ENCODE assay signal across 8 cellular contexts in the genomic region with DNA sequence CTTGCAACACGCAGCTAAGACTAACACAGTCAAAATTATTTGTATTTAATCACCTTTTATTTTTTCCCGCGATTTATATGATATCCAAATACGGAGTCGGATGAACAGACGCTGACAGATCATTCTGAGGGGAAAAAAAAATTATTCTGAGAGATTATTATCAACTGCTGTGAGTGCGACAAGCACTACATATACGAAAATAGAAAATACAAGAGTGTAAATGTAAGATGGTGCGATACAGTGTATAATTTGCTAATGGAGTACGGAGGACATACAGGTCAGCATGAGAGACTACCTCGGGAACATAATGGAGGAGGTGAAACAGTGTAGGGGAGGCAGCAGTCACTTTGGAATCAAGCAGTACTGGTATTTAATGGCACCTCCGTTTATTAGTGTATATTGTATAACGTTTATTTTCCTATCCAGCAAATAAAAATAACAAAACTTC. TPM values are rescaled to one million over a fixed set of nuclear protein-coding genes. Genes with fewer than 3 reads are reported as not detected.
DNase-seq lines count a peak whose midpoint lies in the region; ATAC-seq, FAIRE-seq and TF ChIP-seq lines count a peak whose summit lies in the region.

No MANE protein-coding gene starts in this region.

- no peak for FAIRE-seq in GM19239 (lab: Jason Lieb, UNC)

- H3K27ac Mint-ChIP-seq in activated naive CD4-positive, alpha-beta T cell treated with anti-CD3 and anti-CD28 coated beads, Interleukin-2, amount 10 ng/mL, durations not matched to agents 7 days and 5 days = peak overlapping the region; percentile 94
- H3K27ac Mint-ChIP-seq in activated B cell treated with CpG ODN at 0.5 μM for 24 hours = peak overlapping the region; percentile 92
- peak overlapping the region; percentile 98 for H3K27ac Mint-ChIP-seq in stimulated activated effector memory CD8-positive, alpha-beta T cell treated with anti-CD3 and anti-CD28 coated beads, Interleukin-12 subunit alpha, Interleukin-12 subunit beta, amount 100 ng/mL, for 72 hours

- H3K27ac ChIP-seq in hepatocyte = peak overlapping the region; percentile 59

- TF ChIP-seq CTCF in activated B cell treated with CpG ODN at 0.5 μM for 24 hours (IDR thresholded peaks at IDR 0.05) (no peak), hepatocyte (IDR thresholded peaks at IDR 0.05; ENCODE audit: poor library complexity) (no peak)

- H3K4me1 Mint-ChIP-seq in activated naive CD4-positive, alpha-beta T cell treated with anti-CD3 and anti-CD28 coated beads, Interleukin-2, amount 10 ng/mL, durations not matched to agents 7 days and 5 days = peaks cover 39% of the 10 kb centered on the region
- H3K4me1 Mint-ChIP-seq in activated B cell treated with CpG ODN at 0.5 μM for 24 hours = peaks cover 44% of the 10 kb centered on the region
- H3K4me1 Mint-ChIP-seq in stimulated activated effector memory CD8-positive, alpha-beta T cell treated with anti-CD3 and anti-CD28 coated beads, Interleukin-12 subunit alpha, Interleukin-12 subunit beta, amount 100 ng/mL, for 72 hours = peaks cover 28% of the 10 kb centered on the region

- H3K27me3 Mint-ChIP-seq in activated naive CD4-positive, alpha-beta T cell treated with anti-CD3 and anti-CD28 coated beads, Interleukin-2, amount 10 ng/mL, durations not matched to agents 7 days and 5 days = no peaks in the 10 kb centered on the region
- H3K27me3 Mint-ChIP-seq in activated B cell treated with CpG ODN at 0.5 μM for 24 hours = no peaks in the 10 kb centered on the region

- WGBS in hepatocyte (ENCODE audit: low lambda C conversion rate, missing lambda C conversion rate) = 30% methylated on average over 13 of the region's 13 CpGs

- no peak for DNase-seq in activated naive CD4-positive, alpha-beta T cell treated with anti-CD3 and anti-CD28 coated beads, Interleukin-2, amount 10 ng/mL, durations not matched to agents 7 days and 5 days
- no peak for DNase-seq in activated naive CD4-positive, alpha-beta T cell (lab: John Stamatoyannopoulos, UW)
- no peak for DNase-seq in activated B cell treated with CpG ODN at 0.5 μM for 24 hours
- no peak for DNase-seq in hepatocyte (ENCODE audit: low spot score)
- DNase-seq in stimulated activated effector memory CD8-positive, alpha-beta T cell treated with anti-CD3 and anti-CD28 coated beads, Interleukin-12 subunit alpha, Interleukin-12 subunit beta, amount 100 ng/mL, for 72 hours (ENCODE audit: low spot score in 2 of 2) = no peak
- DNase-seq in GM19239 (ENCODE audit: insufficient read length, low spot score) = no peak
- DNase-seq in activated CD4-positive, alpha-beta T cell treated with anti-CD3 and anti-CD28 coated beads for 1 hour = no peak

- POLR2A ChIA-PET in activated B cell treated with CpG ODN at 0.5 μM for 24 hours (lab: Charles Lee) = interaction anchor here (0.6 to 4.4 kb wide), 10 partner anchors 19 to 1495 kb away, joined by 3 to 63 read pairs (median 6); a partner anchor contains a TSS

- H3K4me3 ChIP-seq in hepatocyte = peak overlapping the region; percentile 24

- CTCF ChIA-PET in activated naive CD4-positive, alpha-beta T cell treated with anti-CD3 and anti-CD28 coated beads, Interleukin-2, amount 10 ng/mL, durations not matched to agents 7 days and 5 days (lab: Charles Lee) = interaction anchor here (0.8 to 1.1 kb wide), 2 partner anchors 22 to 268 kb away, joined by 3 to 5 read pairs; a partner anchor contains a TSS
- CTCF ChIA-PET in activated B cell treated with CpG ODN at 0.5 μM for 24 hours (lab: Charles Lee) = interaction anchor here (1.1 to 1.4 kb wide), 2 partner anchors 21 to 271 kb away, joined by 4 to 6 read pairs; a partner anchor contains a TSS

- H3K36me3 Mint-ChIP-seq in activated naive CD4-positive, alpha-beta T cell treated with anti-CD3 and anti-CD28 coated beads, Interleukin-2, amount 10 ng/mL, durations not matched to agents 7 days and 5 days = peaks cover 6% of the 10 kb centered on the region
- peaks cover 5% of the 10 kb centered on the region for H3K36me3 Mint-ChIP-seq in activated B cell treated with CpG ODN at 0.5 μM for 24 hours (ENCODE audit: low read depth)
- peaks cover 6% of the 10 kb centered on the region for H3K36me3 Mint-ChIP-seq in stimulated activated effector memory CD8-positive, alpha-beta T cell treated with anti-CD3 and anti-CD28 coated beads, Interleukin-12 subunit alpha, Interleukin-12 subunit beta, amount 100 ng/mL, for 72 hours

- H3K36me3 ChIP-seq in hepatocyte (replicated peaks; ENCODE audit: insufficient read depth, low read depth) = no peaks in the 10 kb centered on the region

- no peaks in the 10 kb centered on the region for H3K9me3 ChIP-seq in hepatocyte (ENCODE audit: low read depth)

- H2AFZ ChIP-seq in hepatocyte = peak overlapping the region; percentile 71

- no peaks in the 10 kb centered on the region for H3K27me3 ChIP-seq in hepatocyte

- peaks cover 16% of the 10 kb centered on the region for H3K79me2 ChIP-seq in hepatocyte

- H3K9me2 ChIP-seq in hepatocyte (replicated peaks; ENCODE audit: insufficient read depth) = no peaks in the 10 kb centered on the region

- no peaks in the 10 kb centered on the region for H4K20me1 ChIP-seq in hepatocyte (ENCODE audit: insufficient read depth, poor library complexity, severe bottlenecking)

- ATAC-seq in activated B cell treated with CpG ODN at 0.5 μM for 24 hours (ENCODE audit: low read depth) (no peak), HG02610 (IDR thresholded peaks at IDR 0.05; ENCODE audit: unreplicated experiment) (no peak)
- no peak for ATAC-seq in stimulated activated effector memory CD8-positive, alpha-beta T cell treated with anti-CD3 and anti-CD28 coated beads, Interleukin-12 subunit alpha, Interleukin-12 subunit beta, amount 100 ng/mL, for 72 hours

- peak overlapping the region; percentile 91 for H3K4me3 Mint-ChIP-seq in activated naive CD4-positive, alpha-beta T cell treated with anti-CD3 and anti-CD28 coated beads, Interleukin-2, amount 10 ng/mL, durations not matched to agents 7 days and 5 days
- peak overlapping the region; percentile 94 for H3K4me3 Mint-ChIP-seq in activated B cell treated with CpG ODN at 0.5 μM for 24 hours
- H3K4me3 Mint-ChIP-seq in stimulated activated effector memory CD8-positive, alpha-beta T cell treated with anti-CD3 and anti-CD28 coated beads, Interleukin-12 subunit alpha, Interleukin-12 subunit beta, amount 100 ng/mL, for 72 hours = peak overlapping the region; percentile 96

- intact Hi-C loops in activated B cell treated with CpG ODN at 0.5 μM for 24 hours (cut with micrococcal nuclease) = loop anchor here (1.0 to 5.0 kb wide), 9 partner anchors 21 to 584 kb away; a partner anchor contains a TSS

- H3K4me2 ChIP-seq in hepatocyte = peak overlapping the region; percentile 75

- H3K4me1 ChIP-seq in hepatocyte (ENCODE audit: insufficient read depth) = peaks cover 9% of the 10 kb centered on the region

- no peaks in the 10 kb centered on the region for H3K9me3 Mint-ChIP-seq in activated naive CD4-positive, alpha-beta T cell treated with anti-CD3 and anti-CD28 coated beads, Interleukin-2, amount 10 ng/mL, durations not matched to agents 7 days and 5 days
- no peaks in the 10 kb centered on the region for H3K9me3 Mint-ChIP-seq in activated B cell treated with CpG ODN at 0.5 μM for 24 hours
- H3K9me3 Mint-ChIP-seq in stimulated activated effector memory CD8-positive, alpha-beta T cell treated with anti-CD3 and anti-CD28 coated beads, Interleukin-12 subunit alpha, Interleukin-12 subunit beta, amount 100 ng/mL, for 72 hours = no peaks in the 10 kb centered on the region

RNA-seq across cellular contexts. Expression of a gene that starts 2.8 kb away (rescaled TPM):
- total RNA-seq in activated B cell treated with CpG ODN at 0.5 μM for 24 hours (10.4 and 12.1 TPM in 2 replicates), hepatocyte (14.1 and 19.8 TPM in 2 replicates)
- polyA plus RNA-seq in hepatocyte = 2.7 and 5.4 TPM in 2 replicates

RNA-seq across cellular contexts. Expression of a gene that starts 21.5 kb away (rescaled TPM):
- total RNA-seq in activated B cell treated with CpG ODN at 0.5 μM for 24 hours (32.7 and 36.7 TPM in 2 replicates), hepatocyte (56.7 and 59.8 TPM in 2 replicates)
- 45.2 and 45.4 TPM in 2 replicates for polyA plus RNA-seq in hepatocyte
